ENCODE assay signal across 1 cellular context in the genomic region with DNA sequence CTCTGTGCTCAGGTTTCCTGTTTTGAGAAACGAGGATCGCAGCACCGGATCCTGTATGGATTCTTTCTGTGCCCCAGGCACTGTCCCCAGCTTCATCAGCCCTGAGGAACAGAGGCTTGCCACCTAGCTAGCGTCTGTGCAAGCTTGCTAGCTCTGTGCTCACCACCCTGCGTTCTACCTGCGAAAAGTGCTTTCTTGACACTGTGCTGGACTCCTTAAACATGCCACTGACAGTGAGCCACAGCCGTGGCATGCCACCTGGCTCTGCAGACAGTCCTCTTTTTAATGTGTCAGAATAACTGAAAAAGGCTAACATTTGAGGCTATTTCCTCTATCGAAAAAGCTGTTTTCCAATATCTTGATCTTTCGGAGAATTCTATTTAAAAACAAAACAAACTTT.
TF ChIP-seq lines count a peak whose summit lies in the region.

No MANE protein-coding gene starts in this region.

TF ChIP-seq in H1, 55 proteins besides CTCF, POLR2A, EP300 and RAD21:
- no peak for TF ChIP-seq TAF7 (optimal IDR thresholded peaks at IDR 0.05; ENCODE audit: borderline replicate concordance, low read depth, low read length)
- TF ChIP-seq RFX5 (IDR thresholded peaks at IDR 0.05; ENCODE audit: borderline replicate concordance, low read depth, low read length), result no peak
- TF ChIP-seq NRF1 (IDR thresholded peaks at IDR 0.05; ENCODE audit: low read depth, low read length), result no peak
- TF ChIP-seq CHD1 (IDR thresholded peaks at IDR 0.05; ENCODE audit: low read depth, low read length), result no peak
- no peak for TF ChIP-seq SIRT6 (IDR thresholded peaks at IDR 0.05; ENCODE audit: low read length)
- TF ChIP-seq POLR2AphosphoS5 (IDR thresholded peaks at IDR 0.05; ENCODE audit: low read depth, low read length), result no peak
- TF ChIP-seq SP4 (IDR thresholded peaks at IDR 0.05; ENCODE audit: low read length), result no peak
- TF ChIP-seq KDM5A (IDR thresholded peaks at IDR 0.05; ENCODE audit: low read length), result no peak
- TF ChIP-seq CBX5 (IDR thresholded peaks at IDR 0.05; ENCODE audit: low read depth, low read length), result no peak
- TF ChIP-seq TBP (IDR thresholded peaks at IDR 0.05; ENCODE audit: low read depth, low read length), result no peak
